In genomic region chr12:88501976-88502938, GRCh38 we compare ENCODE assay signal across 23 cellular contexts.
DNase-seq lines count a peak whose midpoint lies in the region; ATAC-seq, FAIRE-seq and TF ChIP-seq lines count a peak whose summit lies in the region.
"Had no signal": no experiment of that assay in that cellular context is flagged by ENCODE, and none has a peak within 500 bp of the region (broad histone marks: within the 10 kb centered on the region; RNA-seq: fewer than 3 reads in every experiment).

No MANE protein-coding gene starts in this region.

- H3K4me1 Mint-ChIP-seq in WTC11 = peaks cover 21% of the 10 kb centered on the region
- H3K4me1 Mint-ChIP-seq: activated naive CD4-positive, alpha-beta T cell treated with anti-CD3 and anti-CD28 coated beads, Interleukin-2, amount 10 ng/mL, durations not matched to agents 7 days and 5 days; CD8-positive, alpha-beta memory T cell; stimulated activated naive B cell treated with anti-CD40 and anti-IgM and Interleukin-4, amounts not matched to agents 10 μg/mL and 1 μg/mL and 100 μg/mL, for 72 hours had no signal

- H3K27me3 ChIP-seq in small intestine (ENCODE audit: control insufficient read depth in 2 of 2, insufficient read depth in 2 of 2, low read length in 2 of 2) = no peaks in the 10 kb centered on the region
- H3K27me3 ChIP-seq: neutrophil, SJSA1, spleen had no signal

- H3K4me3 Mint-ChIP-seq in WTC11 = no peak overlapping the region
- H3K4me3 Mint-ChIP-seq: activated naive CD4-positive, alpha-beta T cell treated with anti-CD3 and anti-CD28 coated beads, Interleukin-2, amount 10 ng/mL, durations not matched to agents 7 days and 5 days; CD8-positive, alpha-beta memory T cell; stimulated activated naive B cell treated with anti-CD40 and anti-IgM and Interleukin-4, amounts not matched to agents 10 μg/mL and 1 μg/mL and 100 μg/mL, for 72 hours had no signal

- peaks cover 0 to 7% of the 10 kb centered on the region in 2 donors for H3K36me3 ChIP-seq in small intestine (ENCODE audit: control insufficient read depth in 2 of 2, insufficient read depth in 2 of 2, low read length in 2 of 2)
- H3K36me3 ChIP-seq: neutrophil, SJSA1 had no signal

- no peak overlapping the region for H3K27ac ChIP-seq in small intestine (ENCODE audit: low read depth in 1 of 2, low read length in 1 of 2)
- H3K27ac ChIP-seq: neutrophil, SJSA1, spleen had no signal

- intact Hi-C loops in left ventricle myocardium superior (cut with micrococcal nuclease) = no loop called here
- intact Hi-C loops in cardiac septum (cut with DNase I) = no loop called here

- peaks cover 0 to 2% of the 10 kb centered on the region in 2 donors for H3K4me1 ChIP-seq in small intestine (ENCODE audit: control insufficient read depth in 2 of 2, insufficient read depth in 1 of 2, low read depth in 1 of 2, low read length in 1 of 2)
- H3K4me1 ChIP-seq: SJSA1, spleen had no signal

- TF ChIP-seq CTCF in WTC11 (IDR thresholded peaks at IDR 0.05) (no peak), fibroblast of the aortic adventitia (IDR thresholded peaks at IDR 0.05; ENCODE audit: insufficient read depth, low read length) (no peak), D721Med (IDR thresholded peaks at IDR 0.05; ENCODE audit: insufficient read depth, missing control alignments) (no peak)

- peak overlapping the region; percentile 72; the same call in 1 of the 2 replicates for H3K27ac Mint-ChIP-seq in WTC11
- H3K27ac Mint-ChIP-seq: activated naive CD4-positive, alpha-beta T cell treated with anti-CD3 and anti-CD28 coated beads, Interleukin-2, amount 10 ng/mL, durations not matched to agents 7 days and 5 days; stimulated activated naive B cell treated with anti-CD40 and anti-IgM and Interleukin-4, amounts not matched to agents 10 μg/mL and 1 μg/mL and 100 μg/mL, for 72 hours had no signal

- peaks cover 3% of the 10 kb centered on the region; the same call in 1 of the 2 replicates for H3K36me3 Mint-ChIP-seq in WTC11
- H3K36me3 Mint-ChIP-seq: activated naive CD4-positive, alpha-beta T cell treated with anti-CD3 and anti-CD28 coated beads, Interleukin-2, amount 10 ng/mL, durations not matched to agents 7 days and 5 days; CD8-positive, alpha-beta memory T cell; stimulated activated naive B cell treated with anti-CD40 and anti-IgM and Interleukin-4, amounts not matched to agents 10 μg/mL and 1 μg/mL and 100 μg/mL, for 72 hours had no signal

- WGBS in small intestine, 3 donors = 82 to 91% (median 88%) methylated on average over 5 of the region's 5 CpGs

- H3K27me3 Mint-ChIP-seq in WTC11 (ENCODE audit: low read depth) = no peaks in the 10 kb centered on the region
- H3K27me3 Mint-ChIP-seq: activated naive CD4-positive, alpha-beta T cell treated with anti-CD3 and anti-CD28 coated beads, Interleukin-2, amount 10 ng/mL, durations not matched to agents 7 days and 5 days; CD8-positive, alpha-beta memory T cell; stimulated activated naive B cell treated with anti-CD40 and anti-IgM and Interleukin-4, amounts not matched to agents 10 μg/mL and 1 μg/mL and 100 μg/mL, for 72 hours had no signal

- ATAC-seq in left ventricle myocardium superior = peak; percentile 56
- ATAC-seq in WTC11 = no peak
- ATAC-seq in GM18498 (IDR thresholded peaks at IDR 0.05; ENCODE audit: unreplicated experiment) = no peak
- ATAC-seq: stimulated activated naive B cell treated with anti-CD40 and anti-IgM and Interleukin-4, amounts not matched to agents 10 μg/mL and 1 μg/mL and 100 μg/mL, for 72 hours had no signal

- H3K4me3 ChIP-seq in fibroblast of the aortic adventitia (ENCODE audit: low read depth, low read length) (no peak overlapping the region), small intestine (ENCODE audit: low read depth in 1 of 2, low read length in 2 of 2) (no peak overlapping the region)
- H3K4me3 ChIP-seq: SJSA1, spleen had no signal

- POLR2A ChIA-PET in WTC11 (lab: Charles Lee) = no interaction called here

- no peaks in the 10 kb centered on the region for H3K9me3 ChIP-seq in small intestine (ENCODE audit: control insufficient read depth, low read depth)
- H3K9me3 ChIP-seq: neutrophil, SJSA1, spleen had no signal

- CTCF ChIA-PET in WTC11 (lab: Charles Lee) = no interaction called here

- DNase-seq in left ventricle myocardium superior = no peak
- no peak for DNase-seq in cardiac septum (ENCODE audit: low spot score)
- DNase-seq in WTC11 (ENCODE audit: low spot score) = no peak
- peak; percentile 53 for DNase-seq in fibroblast of the aortic adventitia (ENCODE audit: low read depth)
- DNase-seq in D721Med (ENCODE audit: insufficient read length, low spot score) = no peak
- DNase-seq in NCI-H510A (lab: John Stamatoyannopoulos, UW) = no peak
- DNase-seq in small intestine = no peak
- DNase-seq: activated CD4-positive, alpha-beta T cell treated with anti-CD3 and anti-CD28 coated beads for 48 hours; activated naive CD4-positive, alpha-beta T cell treated with anti-CD3 and anti-CD28 coated beads, Interleukin-2, amount 10 ng/mL, durations not matched to agents 7 days and 5 days; CD8-positive, alpha-beta memory T cell; effector CD8-positive, alpha-beta T cell; midbrain; NCI-H1694; NCI-H345; spleen; stimulated activated naive B cell treated with anti-CD40 and anti-IgM and Interleukin-4, amounts not matched to agents 10 μg/mL and 1 μg/mL and 100 μg/mL, for 72 hours; trophoblast cell had no signal

- H3K9me3 Mint-ChIP-seq in WTC11 = no peaks in the 10 kb centered on the region
- H3K9me3 Mint-ChIP-seq: activated naive CD4-positive, alpha-beta T cell treated with anti-CD3 and anti-CD28 coated beads, Interleukin-2, amount 10 ng/mL, durations not matched to agents 7 days and 5 days had no signal

- FAIRE-seq in D721Med (lab: Jason Lieb, UNC) (no peak), small intestine (lab: Jason Lieb, UNC) (no peak)
- FAIRE-seq: G401.6, GM18507, GM19239 had no signal

TF ChIP-seq in WTC11, 78 proteins besides CTCF, POLR2A, EP300 and RAD21 (continues in another document):
- TF ChIP-seq E2F5 (CRISPR knock-in tag; IDR thresholded peaks at IDR 0.05) (no peak), CBFB (CRISPR knock-in tag; IDR thresholded peaks at IDR 0.05; ENCODE audit: low read depth) (no peak), ZNF121 (CRISPR knock-in tag; IDR thresholded peaks at IDR 0.05) (no peak), ZNF219 (CRISPR knock-in tag; IDR thresholded peaks at IDR 0.05; ENCODE audit: borderline replicate concordance) (no peak), JUN (CRISPR knock-in tag; IDR thresholded peaks at IDR 0.05) (no peak), PRRX2 (CRISPR knock-in tag; IDR thresholded peaks at IDR 0.05) (no peak), ZNF532 (CRISPR knock-in tag; IDR thresholded peaks at IDR 0.05; ENCODE audit: borderline replicate concordance) (no peak), CREM (CRISPR knock-in tag; IDR thresholded peaks at IDR 0.05) (no peak), MYBL2 (CRISPR knock-in tag; IDR thresholded peaks at IDR 0.05) (no peak), MLX (CRISPR knock-in tag; IDR thresholded peaks at IDR 0.05) (no peak)
